Comparison of ENCODE assay signal across 9 cellular contexts in the genomic region with DNA sequence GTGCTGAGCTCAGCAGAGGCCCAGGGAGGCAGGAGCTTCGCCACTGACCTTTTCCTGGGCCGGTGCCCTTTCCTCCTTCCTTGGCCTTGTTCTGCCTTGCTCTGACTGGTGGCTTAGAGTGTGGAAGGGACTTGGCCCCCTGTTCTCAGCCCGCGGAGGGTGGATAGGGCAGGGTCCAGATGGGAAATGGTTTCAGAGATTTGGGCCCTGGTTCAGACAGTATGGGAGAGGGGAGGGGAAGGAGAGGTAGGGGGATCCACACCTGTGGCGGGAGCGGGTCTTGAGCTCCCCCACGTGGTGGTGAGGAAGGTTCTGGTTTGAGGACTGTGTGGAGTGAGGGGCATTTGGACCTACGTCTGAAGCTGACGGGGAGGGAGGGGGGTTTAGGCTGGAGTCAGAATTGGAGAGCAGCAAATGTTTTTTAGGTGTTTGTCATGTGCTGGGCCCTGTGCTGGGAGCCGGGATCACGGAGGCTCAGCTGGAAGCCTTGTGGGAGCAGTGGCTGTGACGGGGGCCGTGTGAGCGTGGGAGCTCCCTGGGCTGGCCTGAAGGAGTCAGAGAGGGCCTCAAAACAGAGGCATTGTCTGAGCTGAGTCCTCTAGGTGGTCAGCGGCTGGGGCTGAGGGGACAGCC. TPM values are rescaled to one million over a fixed set of nuclear protein-coding genes. Genes with fewer than 3 reads are reported as not detected.
DNase-seq lines count a peak whose midpoint lies in the region; ATAC-seq, FAIRE-seq and TF ChIP-seq lines count a peak whose summit lies in the region.
"Had no signal": no experiment of that assay in that cellular context is flagged by ENCODE, and none has a peak within 500 bp of the region (broad histone marks: within the 10 kb centered on the region; RNA-seq: fewer than 3 reads in every experiment).

No MANE protein-coding gene starts in this region.

- no peaks in the 10 kb centered on the region for H3K9me1 ChIP-seq in keratinocyte (ENCODE audit: control insufficient read depth, extremely low read depth, insufficient read depth, low read length)

- H3K36me3 ChIP-seq in keratinocyte (ENCODE audit: control insufficient read depth in 2 of 2, extremely low read depth in 1 of 2, insufficient read depth in 2 of 2, low read length in 2 of 2) (peaks cover 0 to 3% of the 10 kb centered on the region in 2 experiments), upper lobe of right lung (peaks cover 4% of the 10 kb centered on the region)

- FAIRE-seq in keratinocyte (lab: Jason Lieb, UNC) = no peak

- H3K27me3 ChIP-seq in keratinocyte (ENCODE audit: control insufficient read depth, extremely low read depth, insufficient read depth, low read length) = no peaks in the 10 kb centered on the region
- no peaks in the 10 kb centered on the region for H3K27me3 ChIP-seq in upper lobe of right lung
- H3K27me3 ChIP-seq: tibial nerve had no signal

- H3K27ac Mint-ChIP-seq in activated naive CD4-positive, alpha-beta T cell treated with anti-CD3 and anti-CD28 coated beads, Interleukin-2, amount 10 ng/mL, durations not matched to agents 7 days and 5 days = no peak overlapping the region
- H3K27ac Mint-ChIP-seq in activated naive CD4-positive, alpha-beta T cell treated with anti-CD3 and anti-CD28 coated beads for 36 hours = no peak overlapping the region

- no peaks in the 10 kb centered on the region for H3K27me3 Mint-ChIP-seq in activated naive CD4-positive, alpha-beta T cell treated with anti-CD3 and anti-CD28 coated beads, Interleukin-2, amount 10 ng/mL, durations not matched to agents 7 days and 5 days
- no peaks in the 10 kb centered on the region for H3K27me3 Mint-ChIP-seq in activated naive CD4-positive, alpha-beta T cell treated with anti-CD3 and anti-CD28 coated beads for 36 hours (ENCODE audit: low read depth)

- no peak for ATAC-seq in upper lobe of right lung

- in situ Hi-C loops in astrocyte of the cerebellum (cut with HindIII; ENCODE audit: low sequenced_read_pairs) = no loop called here

- H4K20me1 ChIP-seq in keratinocyte (ENCODE audit: control insufficient read depth, extremely low read depth, insufficient read depth, low read length) = no peaks in the 10 kb centered on the region

- no peak overlapping the region for H3K4me2 ChIP-seq in keratinocyte (ENCODE audit: control insufficient read depth, extremely low read depth, insufficient read depth, low read depth, low read length)

- H3K9me3 ChIP-seq in keratinocyte (ENCODE audit: control insufficient read depth, low read depth, low read length) (no peaks in the 10 kb centered on the region), upper lobe of right lung (no peaks in the 10 kb centered on the region)
- H3K9me3 ChIP-seq: tibial nerve had no signal

- no peaks in the 10 kb centered on the region for H3K9me3 Mint-ChIP-seq in activated naive CD4-positive, alpha-beta T cell treated with anti-CD3 and anti-CD28 coated beads, Interleukin-2, amount 10 ng/mL, durations not matched to agents 7 days and 5 days
- no peaks in the 10 kb centered on the region for H3K9me3 Mint-ChIP-seq in activated naive CD4-positive, alpha-beta T cell treated with anti-CD3 and anti-CD28 coated beads for 36 hours

- H3K27ac ChIP-seq in keratinocyte (ENCODE audit: control insufficient read depth, insufficient read depth, low read length) (no peak overlapping the region), upper lobe of right lung (no peak overlapping the region)
- H3K27ac ChIP-seq: tibial nerve had no signal

- no peak overlapping the region for H3K4me3 Mint-ChIP-seq in activated naive CD4-positive, alpha-beta T cell treated with anti-CD3 and anti-CD28 coated beads, Interleukin-2, amount 10 ng/mL, durations not matched to agents 7 days and 5 days
- H3K4me3 Mint-ChIP-seq in activated naive CD4-positive, alpha-beta T cell treated with anti-CD3 and anti-CD28 coated beads for 36 hours = no peak overlapping the region

- no peak overlapping the region for H2AFZ ChIP-seq in keratinocyte (ENCODE audit: control insufficient read depth, low read length)

- dilution Hi-C loops in keratinocyte (cut with MboI; ENCODE audit: extremely low pct_ligation_motif_present, low sequenced_read_pairs) = no loop called here

- H3K4me1 ChIP-seq in keratinocyte (ENCODE audit: control insufficient read depth, extremely low read depth, insufficient read depth, low read length) (peaks cover 20% of the 10 kb centered on the region), upper lobe of right lung (peaks cover 20% of the 10 kb centered on the region)

- peaks cover 19% of the 10 kb centered on the region for H3K4me1 Mint-ChIP-seq in activated naive CD4-positive, alpha-beta T cell treated with anti-CD3 and anti-CD28 coated beads, Interleukin-2, amount 10 ng/mL, durations not matched to agents 7 days and 5 days
- H3K4me1 Mint-ChIP-seq in activated naive CD4-positive, alpha-beta T cell treated with anti-CD3 and anti-CD28 coated beads for 36 hours (ENCODE audit: low read depth) = peaks cover 13% of the 10 kb centered on the region

- TF ChIP-seq CTCF in astrocyte of the cerebellum (IDR thresholded peaks at IDR 0.05; ENCODE audit: low read depth, low read length, missing control alignments) = peak; percentile 18
- TF ChIP-seq CTCF in keratinocyte (optimal IDR thresholded peaks at IDR 0.05 in 1 of 3, IDR thresholded peaks at IDR 0.05 in 1 of 3, conservative IDR thresholded peaks at IDR 0.05 in 1 of 3; ENCODE audit: extremely low read depth in 1 of 3, insufficient read depth in 2 of 3, low read length in 3 of 3) = peak in 2 of 3 experiments; percentile 15 to 52
- TF ChIP-seq CTCF in upper lobe of right lung (IDR thresholded peaks at IDR 0.05) = no peak

- intact Hi-C loops in activated naive CD4-positive, alpha-beta T cell treated with anti-CD3 and anti-CD28 coated beads for 36 hours (cut with micrococcal nuclease) = no loop called here
- intact Hi-C loops in upper lobe of right lung (cut with DNase I) = no loop called here

- no peak overlapping the region for H3K9ac ChIP-seq in keratinocyte (ENCODE audit: control insufficient read depth, extremely low read depth, insufficient read depth, low read length)

- DNase-seq in activated naive CD4-positive, alpha-beta T cell treated with anti-CD3 and anti-CD28 coated beads, Interleukin-2, amount 10 ng/mL, durations not matched to agents 7 days and 5 days = peak; percentile 15
- DNase-seq in activated naive CD4-positive, alpha-beta T cell treated with anti-CD3 and anti-CD28 coated beads for 36 hours = no peak
- DNase-seq in astrocyte of the cerebellum (ENCODE audit: low read depth) (no peak), keratinocyte (ENCODE audit: low read depth, low spot score) (no peak), upper lobe of right lung (peak; percentile 57), NOMO-1 treated with DMSO at 0.1 percent for 48 hours (lab: John Stamatoyannopoulos, UW; ENCODE audit: unreplicated experiment) (no peak), SKM-1 (lab: John Stamatoyannopoulos, UW; ENCODE audit: unreplicated experiment) (no peak), NCI-H2196 (lab: John Stamatoyannopoulos, UW; ENCODE audit: unreplicated experiment) (no peak)

- H3K36me3 Mint-ChIP-seq in activated naive CD4-positive, alpha-beta T cell treated with anti-CD3 and anti-CD28 coated beads, Interleukin-2, amount 10 ng/mL, durations not matched to agents 7 days and 5 days = no peaks in the 10 kb centered on the region
- no peaks in the 10 kb centered on the region for H3K36me3 Mint-ChIP-seq in activated naive CD4-positive, alpha-beta T cell treated with anti-CD3 and anti-CD28 coated beads for 36 hours (ENCODE audit: low read depth)

- H3K4me3 ChIP-seq in astrocyte of the cerebellum (ENCODE audit: low read depth, low read length) (no peak overlapping the region), keratinocyte (ENCODE audit: control insufficient read depth in 2 of 3, extremely low read depth in 1 of 3, insufficient read depth in 2 of 3, low read depth in 1 of 3, low read length in 3 of 3) (no peak overlapping the region), upper lobe of right lung (no peak overlapping the region)
- H3K4me3 ChIP-seq: tibial nerve had no signal

- H3K79me2 ChIP-seq in keratinocyte (ENCODE audit: control insufficient read depth, insufficient read depth, low read length) = no peaks in the 10 kb centered on the region

- CTCF ChIA-PET in activated naive CD4-positive, alpha-beta T cell treated with anti-CD3 and anti-CD28 coated beads, Interleukin-2, amount 10 ng/mL, durations not matched to agents 7 days and 5 days (lab: Charles Lee) = no interaction called here
- CTCF ChIA-PET in activated naive CD4-positive, alpha-beta T cell treated with anti-CD3 and anti-CD28 coated beads for 36 hours (lab: Charles Lee) = interaction anchor here (0.6 kb wide), 1 partner anchor 61 kb away, joined by 3 read pairs; no protein-coding TSS in a partner anchor

RNA-seq across cellular contexts. Expression of gene SHANK3, which starts 27.2 kb away (rescaled TPM):
- total RNA-seq in activated naive CD4-positive, alpha-beta T cell treated with anti-CD3 and anti-CD28 coated beads for 36 hours = under 1 TPM; 0.07 TPM
- polyA plus RNA-seq in keratinocyte = 1.00 to 1.8 TPM (median 1.6 TPM) in 3 replicates
- polyA plus RNA-seq in keratinocyte (2011; ENCODE audit: low read depth) = 0.60 TPM
- 0.69 and 2.0 TPM in 2 replicates for polyA plus RNA-seq in keratinocyte (2011; cell fraction: cytosol; rRNA removed)
- polyA plus RNA-seq in keratinocyte (2011; cell fraction: nucleus; rRNA removed) = 3.9 and 7.2 TPM in 2 replicates
- 0.93 and 3.8 TPM in 2 replicates for polyA plus RNA-seq in keratinocyte (2012; ENCODE audit: low replicate concordance)
- 1.0 to 4.2 TPM (median 1.3 TPM) in 3 replicates for polyA minus RNA-seq in keratinocyte
- polyA minus RNA-seq in keratinocyte (2011; cell fraction: cytosol; rRNA and poly(A)+ RNA removed) = 3.6 TPM
- 3.8 and 4.0 TPM in 2 replicates for polyA minus RNA-seq in keratinocyte (2011; cell fraction: nucleus; rRNA and poly(A)+ RNA removed)
- total RNA-seq in upper lobe of right lung = 59.9 TPM

RNA-seq across cellular contexts. Expression of gene ACR, which starts 38.1 kb away (rescaled TPM):
- total RNA-seq in activated naive CD4-positive, alpha-beta T cell treated with anti-CD3 and anti-CD28 coated beads for 36 hours = not detected
- polyA plus RNA-seq in keratinocyte = not detected in 3 replicates
- not detected for polyA plus RNA-seq in keratinocyte (2011; ENCODE audit: low read depth)
- polyA plus RNA-seq in keratinocyte (2011; cell fraction: cytosol; rRNA removed) = not detected in 2 replicates
- polyA plus RNA-seq in keratinocyte (2011; cell fraction: nucleus; rRNA removed) = not detected in 2 replicates
- polyA plus RNA-seq in keratinocyte (2012; ENCODE audit: low replicate concordance) = 0.18 TPM in 1 of 2 replicates, not detected in the other
- not detected in 3 replicates for polyA minus RNA-seq in keratinocyte
- not detected for polyA minus RNA-seq in keratinocyte (2011; cell fraction: cytosol; rRNA and poly(A)+ RNA removed)
- polyA minus RNA-seq in keratinocyte (2011; cell fraction: nucleus; rRNA and poly(A)+ RNA removed) = not detected in 2 replicates
- total RNA-seq in upper lobe of right lung = 4.5 TPM

Comparison
In these comparisons a context has a peak if more than half of its experiments do, and no peak if none do; other contexts are left out.
1. DNase-seq: peak in activated naive CD4-positive, alpha-beta T cell treated with anti-CD3 and anti-CD28 coated beads, Interleukin-2, amount 10 ng/mL, durations not matched to agents 7 days and 5 days (single experiment) and upper lobe of right lung (single experiment); none in activated naive CD4-positive, alpha-beta T cell treated with anti-CD3 and anti-CD28 coated beads for 36 hours (single experiment), astrocyte of the cerebellum (single experiment), keratinocyte (single experiment), NOMO-1 treated with DMSO at 0.1 percent for 48 hours (single experiment), SKM-1 (single experiment) and NCI-H2196 (single experiment).
2. RNA of gene SHANK3, which starts 27.2 kb away (total RNA-seq): 59.9 TPM in upper lobe of right lung (single experiment); 0.07 TPM in activated naive CD4-positive, alpha-beta T cell treated with anti-CD3 and anti-CD28 coated beads for 36 hours; every median in the first group is over 10 times any median in the second.